Comparison of ENCODE assay signal across 1 cellular context in the genomic region with DNA sequence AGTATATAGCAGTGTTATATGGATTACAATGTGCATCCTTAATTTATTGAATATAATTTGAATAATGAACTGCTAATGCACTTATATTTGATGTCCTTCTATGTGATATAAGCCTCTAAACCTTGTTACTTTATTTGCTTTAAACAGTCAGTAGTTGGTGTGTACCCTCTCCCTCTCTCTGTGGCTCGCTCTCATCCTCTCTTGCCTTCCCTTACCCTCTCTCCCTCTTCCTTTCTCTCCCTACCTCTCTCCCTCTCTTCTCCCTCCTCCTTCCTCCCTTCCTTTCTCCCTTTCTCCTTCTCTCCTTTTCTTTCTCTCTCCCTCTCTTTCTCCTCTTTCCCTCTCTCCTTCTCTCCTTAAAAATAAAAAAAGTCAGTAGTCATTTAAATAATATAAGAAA.
TF ChIP-seq lines count a peak whose summit lies in the region.

No MANE protein-coding gene starts in this region.

TF ChIP-seq in H1, 55 proteins besides CTCF, POLR2A, EP300 and RAD21:
- TF ChIP-seq, protein P1, sequence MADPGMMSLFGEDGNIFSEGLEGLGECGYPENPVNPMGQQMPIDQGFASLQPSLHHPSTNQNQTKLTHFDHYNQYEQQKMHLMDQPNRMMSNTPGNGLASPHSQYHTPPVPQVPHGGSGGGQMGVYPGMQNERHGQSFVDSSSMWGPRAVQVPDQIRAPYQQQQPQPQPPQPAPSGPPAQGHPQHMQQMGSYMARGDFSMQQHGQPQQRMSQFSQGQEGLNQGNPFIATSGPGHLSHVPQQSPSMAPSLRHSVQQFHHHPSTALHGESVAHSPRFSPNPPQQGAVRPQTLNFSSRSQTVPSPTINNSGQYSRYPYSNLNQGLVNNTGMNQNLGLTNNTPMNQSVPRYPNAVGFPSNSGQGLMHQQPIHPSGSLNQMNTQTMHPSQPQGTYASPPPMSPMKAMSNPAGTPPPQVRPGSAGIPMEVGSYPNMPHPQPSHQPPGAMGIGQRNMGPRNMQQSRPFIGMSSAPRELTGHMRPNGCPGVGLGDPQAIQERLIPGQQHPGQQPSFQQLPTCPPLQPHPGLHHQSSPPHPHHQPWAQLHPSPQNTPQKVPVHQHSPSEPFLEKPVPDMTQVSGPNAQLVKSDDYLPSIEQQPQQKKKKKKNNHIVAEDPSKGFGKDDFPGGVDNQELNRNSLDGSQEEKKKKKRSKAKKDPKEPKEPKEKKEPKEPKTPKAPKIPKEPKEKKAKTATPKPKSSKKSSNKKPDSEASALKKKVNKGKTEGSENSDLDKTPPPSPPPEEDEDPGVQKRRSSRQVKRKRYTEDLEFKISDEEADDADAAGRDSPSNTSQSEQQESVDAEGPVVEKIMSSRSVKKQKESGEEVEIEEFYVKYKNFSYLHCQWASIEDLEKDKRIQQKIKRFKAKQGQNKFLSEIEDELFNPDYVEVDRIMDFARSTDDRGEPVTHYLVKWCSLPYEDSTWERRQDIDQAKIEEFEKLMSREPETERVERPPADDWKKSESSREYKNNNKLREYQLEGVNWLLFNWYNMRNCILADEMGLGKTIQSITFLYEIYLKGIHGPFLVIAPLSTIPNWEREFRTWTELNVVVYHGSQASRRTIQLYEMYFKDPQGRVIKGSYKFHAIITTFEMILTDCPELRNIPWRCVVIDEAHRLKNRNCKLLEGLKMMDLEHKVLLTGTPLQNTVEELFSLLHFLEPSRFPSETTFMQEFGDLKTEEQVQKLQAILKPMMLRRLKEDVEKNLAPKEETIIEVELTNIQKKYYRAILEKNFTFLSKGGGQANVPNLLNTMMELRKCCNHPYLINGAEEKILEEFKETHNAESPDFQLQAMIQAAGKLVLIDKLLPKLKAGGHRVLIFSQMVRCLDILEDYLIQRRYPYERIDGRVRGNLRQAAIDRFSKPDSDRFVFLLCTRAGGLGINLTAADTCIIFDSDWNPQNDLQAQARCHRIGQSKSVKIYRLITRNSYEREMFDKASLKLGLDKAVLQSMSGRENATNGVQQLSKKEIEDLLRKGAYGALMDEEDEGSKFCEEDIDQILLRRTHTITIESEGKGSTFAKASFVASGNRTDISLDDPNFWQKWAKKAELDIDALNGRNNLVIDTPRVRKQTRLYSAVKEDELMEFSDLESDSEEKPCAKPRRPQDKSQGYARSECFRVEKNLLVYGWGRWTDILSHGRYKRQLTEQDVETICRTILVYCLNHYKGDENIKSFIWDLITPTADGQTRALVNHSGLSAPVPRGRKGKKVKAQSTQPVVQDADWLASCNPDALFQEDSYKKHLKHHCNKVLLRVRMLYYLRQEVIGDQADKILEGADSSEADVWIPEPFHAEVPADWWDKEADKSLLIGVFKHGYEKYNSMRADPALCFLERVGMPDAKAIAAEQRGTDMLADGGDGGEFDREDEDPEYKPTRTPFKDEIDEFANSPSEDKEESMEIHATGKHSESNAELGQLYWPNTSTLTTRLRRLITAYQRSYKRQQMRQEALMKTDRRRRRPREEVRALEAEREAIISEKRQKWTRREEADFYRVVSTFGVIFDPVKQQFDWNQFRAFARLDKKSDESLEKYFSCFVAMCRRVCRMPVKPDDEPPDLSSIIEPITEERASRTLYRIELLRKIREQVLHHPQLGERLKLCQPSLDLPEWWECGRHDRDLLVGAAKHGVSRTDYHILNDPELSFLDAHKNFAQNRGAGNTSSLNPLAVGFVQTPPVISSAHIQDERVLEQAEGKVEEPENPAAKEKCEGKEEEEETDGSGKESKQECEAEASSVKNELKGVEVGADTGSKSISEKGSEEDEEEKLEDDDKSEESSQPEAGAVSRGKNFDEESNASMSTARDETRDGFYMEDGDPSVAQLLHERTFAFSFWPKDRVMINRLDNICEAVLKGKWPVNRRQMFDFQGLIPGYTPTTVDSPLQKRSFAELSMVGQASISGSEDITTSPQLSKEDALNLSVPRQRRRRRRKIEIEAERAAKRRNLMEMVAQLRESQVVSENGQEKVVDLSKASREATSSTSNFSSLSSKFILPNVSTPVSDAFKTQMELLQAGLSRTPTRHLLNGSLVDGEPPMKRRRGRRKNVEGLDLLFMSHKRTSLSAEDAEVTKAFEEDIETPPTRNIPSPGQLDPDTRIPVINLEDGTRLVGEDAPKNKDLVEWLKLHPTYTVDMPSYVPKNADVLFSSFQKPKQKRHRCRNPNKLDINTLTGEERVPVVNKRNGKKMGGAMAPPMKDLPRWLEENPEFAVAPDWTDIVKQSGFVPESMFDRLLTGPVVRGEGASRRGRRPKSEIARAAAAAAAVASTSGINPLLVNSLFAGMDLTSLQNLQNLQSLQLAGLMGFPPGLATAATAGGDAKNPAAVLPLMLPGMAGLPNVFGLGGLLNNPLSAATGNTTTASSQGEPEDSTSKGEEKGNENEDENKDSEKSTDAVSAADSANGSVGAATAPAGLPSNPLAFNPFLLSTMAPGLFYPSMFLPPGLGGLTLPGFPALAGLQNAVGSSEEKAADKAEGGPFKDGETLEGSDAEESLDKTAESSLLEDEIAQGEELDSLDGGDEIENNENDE (IDR thresholded peaks at IDR 0.05; ENCODE audit: insufficient replicate concordance, low read length) = no peak
- no peak for TF ChIP-seq YY1 (IDR thresholded peaks at IDR 0.05; ENCODE audit: low read depth, low read length)
